In the genomic region with DNA sequence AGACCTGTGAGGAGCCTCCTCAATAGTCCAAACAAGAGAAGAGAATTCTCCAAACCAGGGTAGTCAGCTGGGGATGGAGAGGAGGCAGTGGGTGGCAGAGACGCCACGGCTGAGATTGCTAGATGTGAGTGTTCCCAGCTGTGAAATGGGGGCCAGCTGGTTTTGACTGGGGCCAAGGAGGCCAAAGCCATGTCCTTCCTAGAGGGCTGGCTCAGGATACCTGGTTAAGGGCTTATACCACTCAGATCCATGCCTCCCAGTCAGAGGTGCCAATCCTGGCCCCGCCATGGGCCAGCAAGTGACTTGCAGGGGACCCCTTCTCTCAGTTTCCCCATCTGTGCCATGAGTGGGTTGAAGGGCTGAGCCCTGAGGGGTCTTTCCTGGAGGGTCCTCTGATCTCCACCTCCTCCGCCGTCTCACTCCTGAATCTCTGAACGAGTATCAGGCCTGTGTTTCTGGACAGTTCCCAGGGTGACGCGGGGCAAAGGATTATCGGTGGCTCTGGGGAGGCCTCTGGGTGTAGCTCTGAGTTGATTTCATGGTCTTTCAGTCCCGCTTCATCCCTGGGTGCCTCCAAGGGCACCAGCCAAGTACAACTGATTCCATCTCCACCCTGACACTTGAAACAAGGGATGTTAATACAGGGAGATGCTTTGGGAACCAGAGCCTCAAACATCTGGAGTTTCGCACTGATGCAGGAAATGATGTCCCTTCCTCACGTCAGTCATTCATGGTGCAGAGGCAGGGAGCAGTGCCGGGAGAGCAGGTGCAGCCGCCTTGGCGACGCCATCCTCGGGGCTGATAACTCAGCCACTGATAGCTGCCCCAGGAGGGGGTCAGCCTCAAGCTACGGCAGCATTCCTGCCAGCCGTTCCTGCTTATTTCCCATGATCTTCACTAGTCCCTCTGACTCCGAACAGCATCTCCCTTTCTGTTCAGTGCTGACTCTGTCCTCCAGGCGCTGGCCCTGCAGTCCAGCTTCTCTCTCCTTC, we compare ENCODE assay signal across 18 cellular contexts.
DNase-seq lines count a peak whose midpoint lies in the region; ATAC-seq and TF ChIP-seq lines count a peak whose summit lies in the region.
"Had no signal": no experiment of that assay in that cellular context is flagged by ENCODE, and none has a peak within 500 bp of the region (broad histone marks: within the 10 kb centered on the region; RNA-seq: fewer than 3 reads in every experiment).

No MANE protein-coding gene starts in this region.

- no peaks in the 10 kb centered on the region for H3K27me3 Mint-ChIP-seq in activated naive CD4-positive, alpha-beta T cell treated with anti-CD3 and anti-CD28 coated beads, Interleukin-2, amount 50 U/mL, for 24 hours
- no peaks in the 10 kb centered on the region for H3K27me3 Mint-ChIP-seq in activated naive CD4-positive, alpha-beta T cell treated with anti-CD3 and anti-CD28 coated beads for 36 hours (ENCODE audit: low read depth)
- peaks cover 4% of the 10 kb centered on the region for H3K27me3 Mint-ChIP-seq in neural progenitor cell (ENCODE audit: insufficient read depth, low read depth)
- H3K27me3 Mint-ChIP-seq: activated CD4-positive, alpha-beta T cell treated with anti-CD3 and anti-CD28 coated beads, Interleukin-2, amount 10 ng/mL, durations not matched to agents 7 days and 5 days had no signal

- no peak for TF ChIP-seq CTCF in heart left ventricle (IDR thresholded peaks at IDR 0.05)
- no peak for TF ChIP-seq CTCF in neural progenitor cell (IDR thresholded peaks at IDR 0.05)
- no peak for TF ChIP-seq CTCF in upper lobe of left lung (IDR thresholded peaks at IDR 0.05)

- H3K4me3 ChIP-seq in heart left ventricle (no peak overlapping the region), neural progenitor cell (no peak overlapping the region), upper lobe of left lung (no peak overlapping the region)
- H3K4me3 ChIP-seq: adrenal gland, body of pancreas, gastroesophageal sphincter, SK-N-MC had no signal

- no peak overlapping the region for H3K9ac ChIP-seq in neural progenitor cell

- peaks cover 3 to 78% (median 48%) of the 10 kb centered on the region in 12 donors for H3K4me1 ChIP-seq in heart left ventricle
- H3K4me1 ChIP-seq in neural progenitor cell, result peaks cover 16% of the 10 kb centered on the region
- peaks cover 24 to 38% (median 34%) of the 10 kb centered on the region in 4 donors for H3K4me1 ChIP-seq in upper lobe of left lung

- no peaks in the 10 kb centered on the region for H4K20me1 ChIP-seq in neural progenitor cell (ENCODE audit: low read depth)

- CTCF ChIA-PET in activated naive CD4-positive, alpha-beta T cell treated with anti-CD3 and anti-CD28 coated beads for 36 hours (lab: Charles Lee), result interaction anchor here (0.5 to 2.6 kb wide), 11 partner anchors 10 to 291 kb away, joined by 3 to 24 read pairs (median 4); partner anchors contain the start of gene GRK5

- peaks cover 4% of the 10 kb centered on the region for H3F3A ChIP-seq in neural progenitor cell (ENCODE audit: low read depth)

- no peak for DNase-seq in activated naive CD4-positive, alpha-beta T cell treated with anti-CD3 and anti-CD28 coated beads for 36 hours
- DNase-seq in heart left ventricle (peak in 3 of 5 donors; percentile 49 to 71 (median 59)), neural progenitor cell (ENCODE audit: low spot score) (no peak), upper lobe of left lung (no peak), hepatic stellate cell (ENCODE audit: low spot score) (no peak)
- DNase-seq: cerebellar nuclear complex had no signal

- H3K27ac Mint-ChIP-seq in activated naive CD4-positive, alpha-beta T cell treated with anti-CD3 and anti-CD28 coated beads, Interleukin-2, amount 50 U/mL, for 24 hours, result peak overlapping the region; percentile 41
- H3K27ac Mint-ChIP-seq in activated naive CD4-positive, alpha-beta T cell treated with anti-CD3 and anti-CD28 coated beads for 36 hours, result no peak overlapping the region
- H3K27ac Mint-ChIP-seq in neural progenitor cell, result peak overlapping the region; percentile 78
- H3K27ac Mint-ChIP-seq: activated CD4-positive, alpha-beta T cell treated with anti-CD3 and anti-CD28 coated beads, Interleukin-2, amount 10 ng/mL, durations not matched to agents 7 days and 5 days; activated T-cell treated with anti-CD3 and anti-CD28 coated beads, Interleukin-2, amount 50 U/mL, for 72 hours; stimulated activated effector memory CD8-positive, alpha-beta T cell treated with anti-CD3 and anti-CD28 coated beads, Interleukin-12 subunit alpha, Interleukin-12 subunit beta, amount 100 ng/mL, for 72 hours; type B pancreatic cell; WTC11 had no signal

- H3K36me3 ChIP-seq in heart left ventricle, result no peaks in the 10 kb centered on the region
- H3K36me3 ChIP-seq in neural progenitor cell, result no peaks in the 10 kb centered on the region
- peaks cover 0 to 13% (median 0%) of the 10 kb centered on the region in 4 donors for H3K36me3 ChIP-seq in upper lobe of left lung
- H3K36me3 ChIP-seq: adrenal gland, gastroesophageal sphincter had no signal

- H3K27ac ChIP-seq in heart left ventricle (peak overlapping the region in 10 of 12 donors; percentile 1 to 89 (median 68)), neural progenitor cell (no peak overlapping the region), upper lobe of left lung (peak overlapping the region; percentile 14 to 60 (median 50))
- H3K27ac ChIP-seq: adrenal gland, body of pancreas, SK-N-MC had no signal

- H3K9me3 Mint-ChIP-seq in activated naive CD4-positive, alpha-beta T cell treated with anti-CD3 and anti-CD28 coated beads, Interleukin-2, amount 50 U/mL, for 24 hours, result no peaks in the 10 kb centered on the region
- H3K9me3 Mint-ChIP-seq in activated naive CD4-positive, alpha-beta T cell treated with anti-CD3 and anti-CD28 coated beads for 36 hours, result no peaks in the 10 kb centered on the region
- H3K9me3 Mint-ChIP-seq in neural progenitor cell, result no peaks in the 10 kb centered on the region
- H3K9me3 Mint-ChIP-seq: activated CD4-positive, alpha-beta T cell treated with anti-CD3 and anti-CD28 coated beads, Interleukin-2, amount 10 ng/mL, durations not matched to agents 7 days and 5 days; activated T-cell treated with anti-CD3 and anti-CD28 coated beads, Interleukin-2, amount 50 U/mL, for 72 hours; stimulated activated effector memory CD8-positive, alpha-beta T cell treated with anti-CD3 and anti-CD28 coated beads, Interleukin-12 subunit alpha, Interleukin-12 subunit beta, amount 100 ng/mL, for 72 hours; type B pancreatic cell; WTC11 had no signal

- no peak overlapping the region for H3K4me3 Mint-ChIP-seq in activated naive CD4-positive, alpha-beta T cell treated with anti-CD3 and anti-CD28 coated beads, Interleukin-2, amount 50 U/mL, for 24 hours
- H3K4me3 Mint-ChIP-seq in activated naive CD4-positive, alpha-beta T cell treated with anti-CD3 and anti-CD28 coated beads for 36 hours, result no peak overlapping the region
- no peak overlapping the region for H3K4me3 Mint-ChIP-seq in neural progenitor cell
- H3K4me3 Mint-ChIP-seq: activated CD4-positive, alpha-beta T cell treated with anti-CD3 and anti-CD28 coated beads, Interleukin-2, amount 10 ng/mL, durations not matched to agents 7 days and 5 days; activated T-cell treated with anti-CD3 and anti-CD28 coated beads, Interleukin-2, amount 50 U/mL, for 72 hours; stimulated activated effector memory CD8-positive, alpha-beta T cell treated with anti-CD3 and anti-CD28 coated beads, Interleukin-12 subunit alpha, Interleukin-12 subunit beta, amount 100 ng/mL, for 72 hours; WTC11 had no signal

- intact Hi-C loops in activated naive CD4-positive, alpha-beta T cell treated with anti-CD3 and anti-CD28 coated beads for 36 hours (cut with micrococcal nuclease), result no loop called here
- intact Hi-C loops in heart left ventricle (cut with DNase I), result loop anchor here in 9 of 10 donors (2.0 to 10.0 kb wide), 8 partner anchors 61 to 217 kb away; partner anchors contain the start of gene GRK5 (in 7 of the 9)

- 67 to 74% (median 71%) methylated on average over 21 of the region's 21 CpGs for whole genome bisulfite sequencing in heart left ventricle, 4 donors
- 86 to 91% methylated on average over 20 to 21 of the region's 21 CpGs for WGBS in upper lobe of left lung, 2 donors

- H3K79me2 ChIP-seq in neural progenitor cell (ENCODE audit: low read depth), result no peaks in the 10 kb centered on the region

- ATAC-seq in heart left ventricle (peak in 3 of 4 donors; percentile 4 to 47 (median 12)), upper lobe of left lung (ENCODE audit: low FRiP score in 2 of 2) (no peak), GM21390 (IDR thresholded peaks at IDR 0.05; ENCODE audit: unreplicated experiment) (no peak), GM21529 (IDR thresholded peaks at IDR 0.05; ENCODE audit: unreplicated experiment) (no peak)
- ATAC-seq: gastroesophageal sphincter had no signal

- TF ChIP-seq POLR2A in heart left ventricle (IDR thresholded peaks at IDR 0.05) (no peak), upper lobe of left lung (IDR thresholded peaks at IDR 0.05) (no peak)

- no peaks in the 10 kb centered on the region for H3K27me3 ChIP-seq in heart left ventricle
- no peaks in the 10 kb centered on the region for H3K27me3 ChIP-seq in neural progenitor cell
- no peaks in the 10 kb centered on the region for H3K27me3 ChIP-seq in upper lobe of left lung
- H3K27me3 ChIP-seq: adrenal gland, body of pancreas, gastroesophageal sphincter had no signal

- H3K9me3 ChIP-seq in heart left ventricle (no peaks in the 10 kb centered on the region), neural progenitor cell (ENCODE audit: low read depth) (no peaks in the 10 kb centered on the region), upper lobe of left lung (no peaks in the 10 kb centered on the region)
- H3K9me3 ChIP-seq: adrenal gland, body of pancreas, gastroesophageal sphincter had no signal

- no peak overlapping the region for H3K4me2 ChIP-seq in neural progenitor cell

- no peak overlapping the region for H2AFZ ChIP-seq in neural progenitor cell (replicated peaks)

- no peaks in the 10 kb centered on the region for H3K4me1 Mint-ChIP-seq in activated naive CD4-positive, alpha-beta T cell treated with anti-CD3 and anti-CD28 coated beads, Interleukin-2, amount 50 U/mL, for 24 hours
- peaks cover 1% of the 10 kb centered on the region for H3K4me1 Mint-ChIP-seq in activated naive CD4-positive, alpha-beta T cell treated with anti-CD3 and anti-CD28 coated beads for 36 hours (ENCODE audit: low read depth)
- peaks cover 48% of the 10 kb centered on the region for H3K4me1 Mint-ChIP-seq in neural progenitor cell
- H3K4me1 Mint-ChIP-seq: activated CD4-positive, alpha-beta T cell treated with anti-CD3 and anti-CD28 coated beads, Interleukin-2, amount 10 ng/mL, durations not matched to agents 7 days and 5 days; stimulated activated effector memory CD8-positive, alpha-beta T cell treated with anti-CD3 and anti-CD28 coated beads, Interleukin-12 subunit alpha, Interleukin-12 subunit beta, amount 100 ng/mL, for 72 hours had no signal

- no peak for TF ChIP-seq EP300 in upper lobe of left lung (IDR thresholded peaks at IDR 0.05)

- no peaks in the 10 kb centered on the region for H3K36me3 Mint-ChIP-seq in activated naive CD4-positive, alpha-beta T cell treated with anti-CD3 and anti-CD28 coated beads, Interleukin-2, amount 50 U/mL, for 24 hours
- no peaks in the 10 kb centered on the region for H3K36me3 Mint-ChIP-seq in activated naive CD4-positive, alpha-beta T cell treated with anti-CD3 and anti-CD28 coated beads for 36 hours (ENCODE audit: low read depth)
- peaks cover 3% of the 10 kb centered on the region for H3K36me3 Mint-ChIP-seq in neural progenitor cell
- H3K36me3 Mint-ChIP-seq: stimulated activated effector memory CD8-positive, alpha-beta T cell treated with anti-CD3 and anti-CD28 coated beads, Interleukin-12 subunit alpha, Interleukin-12 subunit beta, amount 100 ng/mL, for 72 hours; type B pancreatic cell; WTC11 had no signal

Comparison
In these comparisons a context has a peak if more than half of its experiments do, and no peak if none do; other contexts are left out.
1. DNase-seq: peak in heart left ventricle (3 of 5); none in activated naive CD4-positive, alpha-beta T cell treated with anti-CD3 and anti-CD28 coated beads for 36 hours (single experiment), neural progenitor cell (single experiment), upper lobe of left lung (0 of 2) and hepatic stellate cell (single experiment).
2. ATAC-seq: peak in heart left ventricle (3 of 4); none in upper lobe of left lung (0 of 2), GM21390 (single experiment) and GM21529 (single experiment).